Comparison of ENCODE assay signal across 9 cellular contexts in genomic region chr2:213229814-213230213, GRCh38. TPM values are rescaled to one million over a fixed set of nuclear protein-coding genes. Genes with fewer than 3 reads are reported as not detected.
DNase-seq lines count a peak whose midpoint lies in the region; ATAC-seq, FAIRE-seq and TF ChIP-seq lines count a peak whose summit lies in the region.
"Had no signal": no experiment of that assay in that cellular context is flagged by ENCODE, and none has a peak within 500 bp of the region (broad histone marks: within the 10 kb centered on the region; RNA-seq: fewer than 3 reads in every experiment).

No MANE protein-coding gene starts in this region.

- no peaks in the 10 kb centered on the region for H3K9me3 ChIP-seq in astrocyte (ENCODE audit: insufficient read depth, low read depth, low read length)
- H3K9me3 ChIP-seq in trophoblast cell (ENCODE audit: insufficient read depth, low read depth, low read length): no peaks in the 10 kb centered on the region

- H3K9me3 Mint-ChIP-seq in astrocyte (ENCODE audit: unreplicated experiment): no peaks in the 10 kb centered on the region
- H3K9me3 Mint-ChIP-seq: activated T-helper 17 cell treated with anti-CD3 and anti-CD28 coated beads, Interleukin-2, amount 50 U/mL, for 72 hours had no signal

- H3K4me3 ChIP-seq in astrocyte (ENCODE audit: insufficient read depth, low read depth, low read length) (no peak overlapping the region), trophoblast cell (ENCODE audit: low read depth, low read length) (no peak overlapping the region)

- no peak overlapping the region for H2BK120ac ChIP-seq in trophoblast cell (ENCODE audit: insufficient read depth, low read length, poor library complexity)

- no peak overlapping the region for H3K4me3 Mint-ChIP-seq in astrocyte (ENCODE audit: unreplicated experiment)
- H3K4me3 Mint-ChIP-seq: activated T-helper 17 cell treated with anti-CD3 and anti-CD28 coated beads, Interleukin-2, amount 50 U/mL, for 72 hours had no signal

- H3K79me2 ChIP-seq in astrocyte (ENCODE audit: insufficient read depth, low read length): no peaks in the 10 kb centered on the region
- no peaks in the 10 kb centered on the region for H3K79me2 ChIP-seq in trophoblast cell (ENCODE audit: control insufficient read depth, insufficient read depth, low read length, poor library complexity)

- peak; percentile 34 for ATAC-seq in GM18907 (IDR thresholded peaks at IDR 0.05; ENCODE audit: unreplicated experiment)
- ATAC-seq in HG03460 (IDR thresholded peaks at IDR 0.05; ENCODE audit: unreplicated experiment): peak; percentile 27
- no peak for ATAC-seq in HG02870 (IDR thresholded peaks at IDR 0.05; ENCODE audit: unreplicated experiment)
- ATAC-seq: activated T-helper 17 cell treated with anti-CD3 and anti-CD28 coated beads, Interleukin-2, amount 50 U/mL, for 72 hours had no signal

- H3K36me3 ChIP-seq in astrocyte (ENCODE audit: insufficient read depth, low read length) (no peaks in the 10 kb centered on the region), trophoblast cell (ENCODE audit: control insufficient read depth in 1 of 2, insufficient read depth in 2 of 2, low read length in 2 of 2) (no peaks in the 10 kb centered on the region)

- DNase-seq in astrocyte (ENCODE audit: low read depth): peak; percentile 80
- peak in 1 of 2 donors; percentile 32 for DNase-seq in trophoblast cell
- no peak for DNase-seq in stimulated activated CD4-positive, alpha-beta T cell treated with anti-CD3 and anti-CD28 coated beads, Interleukin-12 subunit alpha, Interleukin-12 subunit beta, amount 100 ng/mL, for 4 hours
- no peak for DNase-seq in NCI-H774 (lab: John Stamatoyannopoulos, UW)
- DNase-seq: NCI-H526 treated with DMSO at 0.1 percent for 48 hours had no signal

- peak; percentile 60 for FAIRE-seq in astrocyte (lab: Jason Lieb, UNC)

- H3K27me3 Mint-ChIP-seq in astrocyte (ENCODE audit: low read depth, unreplicated experiment): no peaks in the 10 kb centered on the region

- H3K14ac ChIP-seq in trophoblast cell (ENCODE audit: low read length): no peak overlapping the region

- H3K27me3 ChIP-seq in astrocyte (ENCODE audit: insufficient read depth, low read length): no peaks in the 10 kb centered on the region
- no peaks in the 10 kb centered on the region for H3K27me3 ChIP-seq in trophoblast cell (ENCODE audit: insufficient read depth, low read length)

- H3K4me2 ChIP-seq in astrocyte (ENCODE audit: low read length): peak overlapping the region; percentile 25
- no peak overlapping the region for H3K4me2 ChIP-seq in trophoblast cell (ENCODE audit: low read length)

- H4K20me1 ChIP-seq in astrocyte (ENCODE audit: insufficient read depth, low read length): no peaks in the 10 kb centered on the region

- no peak overlapping the region for H3K23ac ChIP-seq in trophoblast cell (ENCODE audit: low read length)

- H3K4me1 Mint-ChIP-seq in astrocyte (ENCODE audit: low read depth, unreplicated experiment): peaks cover 10% of the 10 kb centered on the region
- H3K4me1 Mint-ChIP-seq: activated T-helper 17 cell treated with anti-CD3 and anti-CD28 coated beads, Interleukin-2, amount 50 U/mL, for 72 hours had no signal

- no peak overlapping the region for H2BK12ac ChIP-seq in trophoblast cell (ENCODE audit: low read length)

- no peak overlapping the region for H3K18ac ChIP-seq in trophoblast cell (ENCODE audit: low read length)

- no peaks in the 10 kb centered on the region for H3K79me1 ChIP-seq in trophoblast cell (ENCODE audit: low read length)

- H3K4me1 ChIP-seq in astrocyte (ENCODE audit: insufficient read depth, low read length) (peaks cover 6% of the 10 kb centered on the region), trophoblast cell (ENCODE audit: control insufficient read depth in 1 of 2, insufficient read depth in 2 of 2, low read length in 2 of 2) (peaks cover 0 to 1% of the 10 kb centered on the region in 2 experiments)

- H2AFZ ChIP-seq in astrocyte (ENCODE audit: low read depth, low read length) (peak overlapping the region; percentile 44), trophoblast cell (ENCODE audit: insufficient read depth, low read length, poor library complexity) (no peak overlapping the region)

- H3K36me3 Mint-ChIP-seq in astrocyte (ENCODE audit: low read depth, unreplicated experiment): no peaks in the 10 kb centered on the region

- no peak overlapping the region for H4K91ac ChIP-seq in trophoblast cell (ENCODE audit: low read depth, low read length)

- no peak overlapping the region for H4K12ac ChIP-seq in trophoblast cell (ENCODE audit: low read depth, low read length)

- H3K9ac ChIP-seq in astrocyte (ENCODE audit: low read length) (no peak overlapping the region), trophoblast cell (ENCODE audit: low read length) (peak overlapping the region; percentile 61)

- no peak overlapping the region for H3K4ac ChIP-seq in trophoblast cell (ENCODE audit: low read depth, low read length)

- H3K27ac ChIP-seq in astrocyte (ENCODE audit: low read depth, low read length) (no peak overlapping the region), trophoblast cell (ENCODE audit: low read depth, low read length) (no peak overlapping the region)

- H3K27ac Mint-ChIP-seq in astrocyte (ENCODE audit: unreplicated experiment): no peak overlapping the region
- H3K27ac Mint-ChIP-seq: activated T-helper 17 cell treated with anti-CD3 and anti-CD28 coated beads, Interleukin-2, amount 50 U/mL, for 72 hours had no signal

- H4K8ac ChIP-seq in trophoblast cell (ENCODE audit: low read depth, low read length): no peak overlapping the region

- no peak overlapping the region for H2BK5ac ChIP-seq in trophoblast cell (ENCODE audit: low read depth, low read length, poor library complexity)

- no peak for TF ChIP-seq CTCF in astrocyte (IDR thresholded peaks at IDR 0.05; ENCODE audit: insufficient read depth, low read depth, low read length)

- H2AK5ac ChIP-seq in trophoblast cell (ENCODE audit: low read length): no peak overlapping the region

- WGBS in trophoblast cell (ENCODE audit: extremely low coverage, insufficient coverage, insufficient read length): no CpG with 5 or more reads among the region's 8 CpGs

RNA-seq across cellular contexts. Expression of gene SPAG16, which starts 54.5 kb away (rescaled TPM):
- total RNA-seq in astrocyte: 14.6 and 16.7 TPM in 2 replicates
- 35.1 and 37.3 TPM in 2 replicates for polyA plus RNA-seq in trophoblast cell (2013)
